1 cellular context compared by ENCODE assay signal in the genomic region with DNA sequence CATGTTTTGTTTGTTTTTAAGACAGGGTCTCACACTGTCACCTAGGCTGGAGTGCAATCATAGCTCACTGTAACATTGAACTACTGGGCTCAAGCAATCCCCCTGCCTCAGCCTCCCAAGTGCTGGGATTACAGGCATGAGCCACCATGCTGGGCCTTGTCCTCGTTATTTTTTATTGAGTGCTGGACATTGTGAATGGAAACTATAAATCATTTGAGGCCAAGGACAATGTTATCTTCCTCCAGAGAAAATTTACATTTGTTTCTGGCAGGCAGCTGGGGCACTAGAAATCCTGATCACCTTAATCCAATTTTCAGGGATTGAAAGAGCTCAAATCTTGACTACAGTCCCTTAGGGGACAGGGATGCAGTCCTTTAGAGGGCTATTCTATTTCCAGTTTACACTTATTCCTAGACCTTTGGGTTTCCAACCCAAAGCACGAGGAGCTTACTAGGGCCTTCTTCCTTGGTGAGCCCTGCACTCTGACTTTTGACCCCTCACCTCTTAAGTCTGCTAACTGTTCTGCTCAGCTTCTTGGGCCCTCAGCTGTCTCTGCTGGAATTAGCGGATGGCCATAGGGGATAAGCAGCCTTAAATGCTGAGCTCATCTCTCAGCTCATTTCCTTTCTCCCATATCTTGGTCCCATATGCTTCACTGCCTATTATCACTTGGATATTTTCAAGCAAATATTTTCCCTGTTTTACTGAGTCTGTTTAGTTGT.
TF ChIP-seq lines count a peak whose summit lies in the region.

No MANE protein-coding gene starts in this region.

TF ChIP-seq in K562, 482 proteins besides CTCF, POLR2A, EP300 and RAD21 (continues in another document):
- TF ChIP-seq TAF1 (IDR thresholded peaks at IDR 0.05; ENCODE audit: control insufficient read depth, extremely low read depth, insufficient read depth, low read length, severe bottlenecking) (peak; percentile 22), GATA2 (CRISPR knock-in tag; IDR thresholded peaks at IDR 0.05) (peak; percentile 88; the same call in 1 of the 2 replicates), NFATC3 (IDR thresholded peaks at IDR 0.05) (no peak; the same call in 1 of the 2 replicates), CBX8 (IDR thresholded peaks at IDR 0.05; ENCODE audit: borderline replicate concordance, extremely low read depth, low read depth, low read length, poor library complexity, severe bottlenecking) (no peak), PHB2 (IDR thresholded peaks at IDR 0.05; ENCODE audit: low read depth) (peak; percentile 81; the same call in 1 of the 2 replicates), HNRNPH1 (optimal IDR thresholded peaks at IDR 0.05; ENCODE audit: low read depth, low read length) (no peak), HDAC2 (IDR thresholded peaks at IDR 0.05) (no peak), SREBF1 (IDR thresholded peaks at IDR 0.05; ENCODE audit: borderline replicate concordance, low read depth, low read length) (no peak), KDM1A (IDR thresholded peaks at IDR 0.05) (peak; percentile 81 to 89), NR4A1 (CRISPR knock-in tag; IDR thresholded peaks at IDR 0.05) (no peak), NR4A1 (tag; IDR thresholded peaks at IDR 0.05) (0 out of 2 replicates have a peak, but pooled peaks have one; percentile 57), PML (IDR thresholded peaks at IDR 0.05; ENCODE audit: low read length) (peak; percentile 81), GTF2F1 (IDR thresholded peaks at IDR 0.05; ENCODE audit: low read depth, low read length) (no peak), BCOR (IDR thresholded peaks at IDR 0.05) (peak; percentile 51; the same call in 1 of the 2 replicates), POLR2AphosphoS5 (IDR thresholded peaks at IDR 0.05; ENCODE audit: control insufficient read depth, insufficient read depth, low read depth, low read length) (peak; percentile 93), ZNF785 (CRISPR knock-in tag; IDR thresholded peaks at IDR 0.05) (no peak), ZNF217 (CRISPR knock-in tag; IDR thresholded peaks at IDR 0.05) (no peak), ZNF551 (CRISPR knock-in tag; IDR thresholded peaks at IDR 0.05) (no peak), ZBED1 (IDR thresholded peaks at IDR 0.05) (no peak), ZZZ3 (IDR thresholded peaks at IDR 0.05) (no peak), XRCC4 (IDR thresholded peaks at IDR 0.05; ENCODE audit: extremely low read depth, insufficient read depth, insufficient read length) (no peak), POLR2H (tag; IDR thresholded peaks at IDR 0.05; ENCODE audit: low read depth) (no peak), CXXC5 (CRISPR knock-in tag; IDR thresholded peaks at IDR 0.05) (0 out of 2 replicates have a peak, but pooled peaks have one; percentile 35), CC2D1A (IDR thresholded peaks at IDR 0.05) (peak; percentile 86; the same call in 1 of the 2 replicates), POLR3G (IDR thresholded peaks at IDR 0.05; ENCODE audit: extremely low read depth, insufficient read length, insufficient replicate concordance) (no peak), HDAC8 (tag; IDR thresholded peaks at IDR 0.05) (no peak), MBD2 (IDR thresholded peaks at IDR 0.05; ENCODE audit: borderline replicate concordance, low read depth) (0 out of 2 replicates have a peak, but pooled peaks have one; percentile 31), ZKSCAN8 (CRISPR knock-in tag; IDR thresholded peaks at IDR 0.05) (peak; percentile 66; the same call in 1 of the 2 replicates), TRIM24 (IDR thresholded peaks at IDR 0.05) (peak; percentile 90 to 91), RCOR1 (IDR thresholded peaks at IDR 0.05; ENCODE audit: borderline replicate concordance in 1 of 2, low read depth in 2 of 2, low read length in 2 of 2) (peak in 1 of 2 experiments; percentile 53; a peak in 2 of 4 replicates), NR3C1 (CRISPR knock-in tag; IDR thresholded peaks at IDR 0.05) (no peak), NFIX (CRISPR knock-in tag; IDR thresholded peaks at IDR 0.05; ENCODE audit: low read depth) (no peak), MTA2 (IDR thresholded peaks at IDR 0.05; ENCODE audit: low read depth) (peak; percentile 88), CHD1 (IDR thresholded peaks at IDR 0.05; ENCODE audit: low read length) (no peak), STAG1 (CRISPR knock-in tag; IDR thresholded peaks at IDR 0.05; ENCODE audit: borderline replicate concordance) (no peak), CBFA2T2 (conservative IDR thresholded peaks at IDR 0.05) (peak; percentile 97)
- TF ChIP-seq, protein P1, sequence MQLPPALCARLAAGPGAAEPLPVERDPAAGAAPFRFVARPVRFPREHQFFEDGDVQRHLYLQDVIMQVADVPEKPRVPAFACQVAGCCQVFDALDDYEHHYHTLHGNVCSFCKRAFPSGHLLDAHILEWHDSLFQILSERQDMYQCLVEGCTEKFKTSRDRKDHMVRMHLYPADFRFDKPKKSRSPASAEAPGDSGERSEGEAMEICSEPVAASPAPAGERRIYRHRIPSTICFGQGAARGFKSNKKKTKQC (CRISPR knock-in tag; IDR thresholded peaks at IDR 0.05): no peak
- TF ChIP-seq, protein P2, sequence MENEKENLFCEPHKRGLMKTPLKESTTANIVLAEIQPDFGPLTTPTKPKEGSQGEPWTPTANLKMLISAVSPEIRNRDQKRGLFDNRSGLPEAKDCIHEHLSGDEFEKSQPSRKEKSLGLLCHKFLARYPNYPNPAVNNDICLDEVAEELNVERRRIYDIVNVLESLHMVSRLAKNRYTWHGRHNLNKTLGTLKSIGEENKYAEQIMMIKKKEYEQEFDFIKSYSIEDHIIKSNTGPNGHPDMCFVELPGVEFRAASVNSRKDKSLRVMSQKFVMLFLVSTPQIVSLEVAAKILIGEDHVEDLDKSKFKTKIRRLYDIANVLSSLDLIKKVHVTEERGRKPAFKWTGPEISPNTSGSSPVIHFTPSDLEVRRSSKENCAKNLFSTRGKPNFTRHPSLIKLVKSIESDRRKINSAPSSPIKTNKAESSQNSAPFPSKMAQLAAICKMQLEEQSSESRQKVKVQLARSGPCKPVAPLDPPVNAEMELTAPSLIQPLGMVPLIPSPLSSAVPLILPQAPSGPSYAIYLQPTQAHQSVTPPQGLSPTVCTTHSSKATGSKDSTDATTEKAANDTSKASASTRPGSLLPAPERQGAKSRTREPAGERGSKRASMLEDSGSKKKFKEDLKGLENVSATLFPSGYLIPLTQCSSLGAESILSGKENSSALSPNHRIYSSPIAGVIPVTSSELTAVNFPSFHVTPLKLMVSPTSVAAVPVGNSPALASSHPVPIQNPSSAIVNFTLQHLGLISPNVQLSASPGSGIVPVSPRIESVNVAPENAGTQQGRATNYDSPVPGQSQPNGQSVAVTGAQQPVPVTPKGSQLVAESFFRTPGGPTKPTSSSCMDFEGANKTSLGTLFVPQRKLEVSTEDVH (IDR thresholded peaks at IDR 0.05; ENCODE audit: low read depth, partially characterized antibody): no peak
- TF ChIP-seq, protein P3, sequence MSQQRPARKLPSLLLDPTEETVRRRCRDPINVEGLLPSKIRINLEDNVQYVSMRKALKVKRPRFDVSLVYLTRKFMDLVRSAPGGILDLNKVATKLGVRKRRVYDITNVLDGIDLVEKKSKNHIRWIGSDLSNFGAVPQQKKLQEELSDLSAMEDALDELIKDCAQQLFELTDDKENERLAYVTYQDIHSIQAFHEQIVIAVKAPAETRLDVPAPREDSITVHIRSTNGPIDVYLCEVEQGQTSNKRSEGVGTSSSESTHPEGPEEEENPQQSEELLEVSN (IDR thresholded peaks at IDR 0.05; ENCODE audit: borderline replicate concordance in 1 of 2, extremely low read depth in 1 of 2, insufficient read depth in 1 of 2, insufficient read length in 1 of 2, low read depth in 1 of 2, low read length in 1 of 2, poor library complexity in 1 of 2, severe bottlenecking in 1 of 2): peak in 1 of 2 experiments; percentile 37
- TF ChIP-seq, protein P4, sequence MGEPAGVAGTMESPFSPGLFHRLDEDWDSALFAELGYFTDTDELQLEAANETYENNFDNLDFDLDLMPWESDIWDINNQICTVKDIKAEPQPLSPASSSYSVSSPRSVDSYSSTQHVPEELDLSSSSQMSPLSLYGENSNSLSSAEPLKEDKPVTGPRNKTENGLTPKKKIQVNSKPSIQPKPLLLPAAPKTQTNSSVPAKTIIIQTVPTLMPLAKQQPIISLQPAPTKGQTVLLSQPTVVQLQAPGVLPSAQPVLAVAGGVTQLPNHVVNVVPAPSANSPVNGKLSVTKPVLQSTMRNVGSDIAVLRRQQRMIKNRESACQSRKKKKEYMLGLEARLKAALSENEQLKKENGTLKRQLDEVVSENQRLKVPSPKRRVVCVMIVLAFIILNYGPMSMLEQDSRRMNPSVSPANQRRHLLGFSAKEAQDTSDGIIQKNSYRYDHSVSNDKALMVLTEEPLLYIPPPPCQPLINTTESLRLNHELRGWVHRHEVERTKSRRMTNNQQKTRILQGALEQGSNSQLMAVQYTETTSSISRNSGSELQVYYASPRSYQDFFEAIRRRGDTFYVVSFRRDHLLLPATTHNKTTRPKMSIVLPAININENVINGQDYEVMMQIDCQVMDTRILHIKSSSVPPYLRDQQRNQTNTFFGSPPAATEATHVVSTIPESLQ (CRISPR knock-in tag; IDR thresholded peaks at IDR 0.05): no peak
- TF ChIP-seq, protein P5, sequence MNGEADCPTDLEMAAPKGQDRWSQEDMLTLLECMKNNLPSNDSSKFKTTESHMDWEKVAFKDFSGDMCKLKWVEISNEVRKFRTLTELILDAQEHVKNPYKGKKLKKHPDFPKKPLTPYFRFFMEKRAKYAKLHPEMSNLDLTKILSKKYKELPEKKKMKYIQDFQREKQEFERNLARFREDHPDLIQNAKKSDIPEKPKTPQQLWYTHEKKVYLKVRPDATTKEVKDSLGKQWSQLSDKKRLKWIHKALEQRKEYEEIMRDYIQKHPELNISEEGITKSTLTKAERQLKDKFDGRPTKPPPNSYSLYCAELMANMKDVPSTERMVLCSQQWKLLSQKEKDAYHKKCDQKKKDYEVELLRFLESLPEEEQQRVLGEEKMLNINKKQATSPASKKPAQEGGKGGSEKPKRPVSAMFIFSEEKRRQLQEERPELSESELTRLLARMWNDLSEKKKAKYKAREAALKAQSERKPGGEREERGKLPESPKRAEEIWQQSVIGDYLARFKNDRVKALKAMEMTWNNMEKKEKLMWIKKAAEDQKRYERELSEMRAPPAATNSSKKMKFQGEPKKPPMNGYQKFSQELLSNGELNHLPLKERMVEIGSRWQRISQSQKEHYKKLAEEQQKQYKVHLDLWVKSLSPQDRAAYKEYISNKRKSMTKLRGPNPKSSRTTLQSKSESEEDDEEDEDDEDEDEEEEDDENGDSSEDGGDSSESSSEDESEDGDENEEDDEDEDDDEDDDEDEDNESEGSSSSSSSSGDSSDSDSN (IDR thresholded peaks at IDR 0.05; ENCODE audit: borderline replicate concordance in 1 of 2, low read depth in 2 of 2, low read length in 2 of 2): no peak
- TF ChIP-seq, protein P6, sequence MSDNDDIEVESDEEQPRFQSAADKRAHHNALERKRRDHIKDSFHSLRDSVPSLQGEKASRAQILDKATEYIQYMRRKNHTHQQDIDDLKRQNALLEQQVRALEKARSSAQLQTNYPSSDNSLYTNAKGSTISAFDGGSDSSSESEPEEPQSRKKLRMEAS (CRISPR knock-in tag; IDR thresholded peaks at IDR 0.05): 0 out of 2 replicates have a peak, but pooled peaks have one; percentile 9
- TF ChIP-seq, protein P7, sequence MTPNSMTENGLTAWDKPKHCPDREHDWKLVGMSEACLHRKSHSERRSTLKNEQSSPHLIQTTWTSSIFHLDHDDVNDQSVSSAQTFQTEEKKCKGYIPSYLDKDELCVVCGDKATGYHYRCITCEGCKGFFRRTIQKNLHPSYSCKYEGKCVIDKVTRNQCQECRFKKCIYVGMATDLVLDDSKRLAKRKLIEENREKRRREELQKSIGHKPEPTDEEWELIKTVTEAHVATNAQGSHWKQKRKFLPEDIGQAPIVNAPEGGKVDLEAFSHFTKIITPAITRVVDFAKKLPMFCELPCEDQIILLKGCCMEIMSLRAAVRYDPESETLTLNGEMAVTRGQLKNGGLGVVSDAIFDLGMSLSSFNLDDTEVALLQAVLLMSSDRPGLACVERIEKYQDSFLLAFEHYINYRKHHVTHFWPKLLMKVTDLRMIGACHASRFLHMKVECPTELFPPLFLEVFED (CRISPR knock-in tag; conservative IDR thresholded peaks at IDR 0.05): no peak
- TF ChIP-seq, protein P8, sequence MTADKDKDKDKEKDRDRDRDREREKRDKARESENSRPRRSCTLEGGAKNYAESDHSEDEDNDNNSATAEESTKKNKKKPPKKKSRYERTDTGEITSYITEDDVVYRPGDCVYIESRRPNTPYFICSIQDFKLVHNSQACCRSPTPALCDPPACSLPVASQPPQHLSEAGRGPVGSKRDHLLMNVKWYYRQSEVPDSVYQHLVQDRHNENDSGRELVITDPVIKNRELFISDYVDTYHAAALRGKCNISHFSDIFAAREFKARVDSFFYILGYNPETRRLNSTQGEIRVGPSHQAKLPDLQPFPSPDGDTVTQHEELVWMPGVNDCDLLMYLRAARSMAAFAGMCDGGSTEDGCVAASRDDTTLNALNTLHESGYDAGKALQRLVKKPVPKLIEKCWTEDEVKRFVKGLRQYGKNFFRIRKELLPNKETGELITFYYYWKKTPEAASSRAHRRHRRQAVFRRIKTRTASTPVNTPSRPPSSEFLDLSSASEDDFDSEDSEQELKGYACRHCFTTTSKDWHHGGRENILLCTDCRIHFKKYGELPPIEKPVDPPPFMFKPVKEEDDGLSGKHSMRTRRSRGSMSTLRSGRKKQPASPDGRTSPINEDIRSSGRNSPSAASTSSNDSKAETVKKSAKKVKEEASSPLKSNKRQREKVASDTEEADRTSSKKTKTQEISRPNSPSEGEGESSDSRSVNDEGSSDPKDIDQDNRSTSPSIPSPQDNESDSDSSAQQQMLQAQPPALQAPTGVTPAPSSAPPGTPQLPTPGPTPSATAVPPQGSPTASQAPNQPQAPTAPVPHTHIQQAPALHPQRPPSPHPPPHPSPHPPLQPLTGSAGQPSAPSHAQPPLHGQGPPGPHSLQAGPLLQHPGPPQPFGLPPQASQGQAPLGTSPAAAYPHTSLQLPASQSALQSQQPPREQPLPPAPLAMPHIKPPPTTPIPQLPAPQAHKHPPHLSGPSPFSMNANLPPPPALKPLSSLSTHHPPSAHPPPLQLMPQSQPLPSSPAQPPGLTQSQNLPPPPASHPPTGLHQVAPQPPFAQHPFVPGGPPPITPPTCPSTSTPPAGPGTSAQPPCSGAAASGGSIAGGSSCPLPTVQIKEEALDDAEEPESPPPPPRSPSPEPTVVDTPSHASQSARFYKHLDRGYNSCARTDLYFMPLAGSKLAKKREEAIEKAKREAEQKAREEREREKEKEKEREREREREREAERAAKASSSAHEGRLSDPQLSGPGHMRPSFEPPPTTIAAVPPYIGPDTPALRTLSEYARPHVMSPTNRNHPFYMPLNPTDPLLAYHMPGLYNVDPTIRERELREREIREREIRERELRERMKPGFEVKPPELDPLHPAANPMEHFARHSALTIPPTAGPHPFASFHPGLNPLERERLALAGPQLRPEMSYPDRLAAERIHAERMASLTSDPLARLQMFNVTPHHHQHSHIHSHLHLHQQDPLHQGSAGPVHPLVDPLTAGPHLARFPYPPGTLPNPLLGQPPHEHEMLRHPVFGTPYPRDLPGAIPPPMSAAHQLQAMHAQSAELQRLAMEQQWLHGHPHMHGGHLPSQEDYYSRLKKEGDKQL (CRISPR knock-in tag; IDR thresholded peaks at IDR 0.05; ENCODE audit: borderline replicate concordance): no peak
- TF ChIP-seq, protein P9, sequence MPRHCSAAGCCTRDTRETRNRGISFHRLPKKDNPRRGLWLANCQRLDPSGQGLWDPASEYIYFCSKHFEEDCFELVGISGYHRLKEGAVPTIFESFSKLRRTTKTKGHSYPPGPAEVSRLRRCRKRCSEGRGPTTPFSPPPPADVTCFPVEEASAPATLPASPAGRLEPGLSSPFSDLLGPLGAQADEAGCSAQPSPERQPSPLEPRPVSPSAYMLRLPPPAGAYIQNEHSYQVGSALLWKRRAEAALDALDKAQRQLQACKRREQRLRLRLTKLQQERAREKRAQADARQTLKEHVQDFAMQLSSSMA (CRISPR knock-in tag; IDR thresholded peaks at IDR 0.05): no peak
